Comparison of ENCODE assay signal across 7 cellular contexts in the genomic region with DNA sequence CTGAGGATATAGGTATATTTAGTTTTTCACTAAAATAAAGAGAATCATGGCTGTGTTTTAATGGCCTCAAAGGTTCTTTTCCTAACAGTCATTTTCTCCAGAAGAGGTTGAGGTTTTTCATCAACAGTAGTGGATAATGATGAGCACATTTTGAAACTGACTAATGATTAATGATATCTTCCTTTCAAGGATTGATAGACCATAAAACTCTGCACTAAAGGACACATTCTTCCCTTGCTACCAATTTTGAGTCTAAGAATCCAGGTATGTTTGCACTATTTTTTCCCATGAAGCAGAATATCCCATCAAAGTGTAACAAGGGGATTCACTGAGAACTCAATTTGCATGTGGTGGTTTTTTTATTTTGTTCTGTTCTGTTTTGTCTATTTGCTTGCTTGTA. TPM values are rescaled to one million over a fixed set of nuclear protein-coding genes. Genes with fewer than 3 reads are reported as not detected.
"Had no signal": no experiment of that assay in that cellular context is flagged by ENCODE, and none has a peak within 500 bp of the region (broad histone marks: within the 10 kb centered on the region; RNA-seq: fewer than 3 reads in every experiment).

No MANE protein-coding gene starts in this region.

- H2AFZ ChIP-seq: GM23338 had no signal

- DNase-seq: H9, HCEC 1CT, IMR-90 had no signal

- H3K4me3 ChIP-seq: GM23338, K562 had no signal

- ATAC-seq: GM23338, K562 had no signal

- H3K4me2 ChIP-seq: GM23338 had no signal

RNA-seq across cellular contexts. Expression of gene FCRL6, which starts 30.7 kb away (rescaled TPM):
- total RNA-seq: GM23338, H1, H9, HT-29, IMR-90, K562 had no signal
- polyA plus RNA-seq: GM23338, H1, IMR-90, K562 had no signal

RNA-seq across cellular contexts. Expression of gene SLAMF8, which starts 55.2 kb away (rescaled TPM):
- total RNA-seq: GM23338, H1, H9, HT-29, IMR-90, K562 had no signal
- polyA plus RNA-seq: GM23338, H1, K562 had no signal

RNA-seq across cellular contexts. Expression of gene CRP, which starts 57.1 kb away (rescaled TPM):
- total RNA-seq: GM23338, H1, H9, HT-29, IMR-90 had no signal
- polyA plus RNA-seq: GM23338, H1, IMR-90, K562 had no signal
